ENCODE assay signal across 9 cellular contexts in genomic region chr9:121736964-121737462, GRCh38.
DNase-seq lines count a peak whose midpoint lies in the region; TF ChIP-seq lines count a peak whose summit lies in the region.
"Had no signal": no experiment of that assay in that cellular context is flagged by ENCODE, and none has a peak within 500 bp of the region (broad histone marks: within the 10 kb centered on the region; RNA-seq: fewer than 3 reads in every experiment).

No MANE protein-coding gene starts in this region.

- no peaks in the 10 kb centered on the region for H3K9me3 Mint-ChIP-seq in endodermal cell

- intact Hi-C loops in lower leg skin (cut with DNase I; ENCODE audit: low total_unique reads): no loop called here

- no peaks in the 10 kb centered on the region for H3K9me3 ChIP-seq in endodermal cell (ENCODE audit: control insufficient read depth, low read length)

- no peaks in the 10 kb centered on the region for H3K27me3 ChIP-seq in endodermal cell (ENCODE audit: control insufficient read depth, insufficient read depth, low read length, poor library complexity, severe bottlenecking)

- 81 to 83% methylated on average over 13 of the region's 13 CpGs for WGBS in endodermal cell (ENCODE audit: insufficient coverage in 1 of 2, insufficient read length in 1 of 2), 2 experiments
- 64 to 66% methylated on average over 13 of the region's 13 CpGs for WGBS in lower leg skin, 2 donors

- no peak overlapping the region for H3K9ac ChIP-seq in endodermal cell (ENCODE audit: extremely low read depth, low read length, poor library complexity, severe bottlenecking)

- H3K36me3 Mint-ChIP-seq in endodermal cell (ENCODE audit: low read depth): no peaks in the 10 kb centered on the region

- peaks cover 5% of the 10 kb centered on the region for H3K27me3 Mint-ChIP-seq in endodermal cell (ENCODE audit: insufficient read depth)

- DNase-seq in DMS 273 (lab: John Stamatoyannopoulos, UW; ENCODE audit: unreplicated experiment) (peak; percentile 14), DMS 273 treated with DMSO at 0.1 percent for 48 hours (lab: John Stamatoyannopoulos, UW) (no peak), endodermal cell (peak; percentile 92), mucosa of gallbladder (ENCODE audit: low spot score) (peak; percentile 71), ureter (ENCODE audit: low spot score) (peak; percentile 66), lower leg skin (ENCODE audit: low spot score in 2 of 2) (no peak)
- DNase-seq in stimulated activated CD4-positive, alpha-beta T cell treated with anti-CD3 and anti-CD28 coated beads, Interleukin-4, amount 100 ng/mL, for 1 hour: no peak
- DNase-seq in stimulated activated CD4-positive, alpha-beta T cell treated with anti-CD3 and anti-CD28 coated beads, Interleukin-4, amount 100 ng/mL, for 4 hours: no peak
- DNase-seq: stimulated activated naive CD4-positive, alpha-beta T cell had no signal

- no peak for TF ChIP-seq CTCF in endodermal cell (conservative IDR thresholded peaks at IDR 0.05)
- no peak for TF ChIP-seq CTCF in lower leg skin (IDR thresholded peaks at IDR 0.05)

- peaks cover 55% of the 10 kb centered on the region for H3K4me1 Mint-ChIP-seq in endodermal cell

- TF ChIP-seq POLR2A in lower leg skin (IDR thresholded peaks at IDR 0.05): no peak

- no peaks in the 10 kb centered on the region for H3K36me3 ChIP-seq in endodermal cell (ENCODE audit: control insufficient read depth, insufficient read depth, low read length)

- H3K27ac Mint-ChIP-seq in endodermal cell: peak overlapping the region; percentile 75

- H3K27ac ChIP-seq in endodermal cell (ENCODE audit: low read depth, low read length): no peak overlapping the region

- H3K4me1 ChIP-seq in endodermal cell (ENCODE audit: control insufficient read depth, insufficient read depth, low read length): peaks cover 4% of the 10 kb centered on the region

- peak overlapping the region; percentile 59 for H3K4me3 Mint-ChIP-seq in endodermal cell

- H3K4me3 ChIP-seq in endodermal cell (ENCODE audit: low read length) (peak overlapping the region; percentile 67), lower leg skin (ENCODE audit: low read depth, poor library complexity, severe bottlenecking) (no peak overlapping the region)

Comparison
In these comparisons a context has a peak if more than half of its experiments do, and no peak if none do; other contexts are left out.
1. DNase-seq: peak in DMS 273 (single experiment), endodermal cell (single experiment), mucosa of gallbladder (single experiment) and ureter (single experiment); none in DMS 273 treated with DMSO at 0.1 percent for 48 hours (single experiment), stimulated activated CD4-positive, alpha-beta T cell treated with anti-CD3 and anti-CD28 coated beads, Interleukin-4, amount 100 ng/mL, for 1 hour (single experiment), stimulated activated CD4-positive, alpha-beta T cell treated with anti-CD3 and anti-CD28 coated beads, Interleukin-4, amount 100 ng/mL, for 4 hours (0 of 2) and lower leg skin (0 of 2).